In the genomic region with DNA sequence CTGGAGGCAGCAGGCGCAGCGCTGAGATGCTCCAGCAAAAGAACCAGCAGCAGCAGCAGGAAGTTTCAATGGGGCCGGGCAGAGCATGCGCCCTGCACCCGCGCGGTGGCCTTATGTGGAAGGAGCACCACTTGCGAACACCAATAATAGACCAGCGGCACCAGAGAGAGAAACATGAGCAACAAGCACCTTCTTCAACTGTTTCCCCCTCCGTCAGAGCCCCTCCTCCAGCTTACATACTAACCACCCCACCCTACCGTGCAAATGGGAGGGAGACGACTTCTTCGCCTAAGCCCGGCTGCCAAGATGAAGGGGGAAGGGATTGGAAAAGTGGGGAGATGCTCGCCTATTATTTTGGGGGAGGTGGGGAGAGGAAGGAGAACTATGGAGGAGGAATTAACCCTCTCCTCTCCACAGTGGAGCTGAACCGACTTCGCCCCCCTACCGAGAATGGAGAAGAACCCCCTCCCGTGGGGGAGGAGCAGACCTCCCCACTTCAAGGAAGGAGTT, we compare ENCODE assay signal across 8 cellular contexts. TPM values are rescaled to one million over a fixed set of nuclear protein-coding genes. Genes with fewer than 3 reads are reported as not detected.
DNase-seq lines count a peak whose midpoint lies in the region; ATAC-seq and TF ChIP-seq lines count a peak whose summit lies in the region.

No MANE protein-coding gene starts in this region.

- H3K27ac Mint-ChIP-seq in Caco-2 (ENCODE audit: unreplicated experiment) = peak overlapping the region; percentile 77
- peak overlapping the region; percentile 62 for H3K27ac Mint-ChIP-seq in endothelial cell (ENCODE audit: unreplicated experiment)
- peak overlapping the region; percentile 97 for H3K27ac Mint-ChIP-seq in mesothelial cell of epicardium

- H3K27ac ChIP-seq in HUES6 (ENCODE audit: low read depth, low read length) = peak overlapping the region; percentile 97

- DNase-seq in Caco-2 (peak; percentile 93 to 94), NT2/D1 (ENCODE audit: low read depth, low spot score) (peak; percentile 71), endothelial cell (ENCODE audit: low spot score) (peak; percentile 80), mesothelial cell of epicardium (ENCODE audit: low spot score in 2 of 2, unreplicated experiment in 2 of 2) (peak; percentile 63 to 84)
- DNase-seq in activated CD8-positive, alpha-beta memory T cell treated with anti-CD3 and anti-CD28 coated beads, Interleukin-2, amount 50 U/mL, for 24 hours (ENCODE audit: extremely low read depth) = peak; percentile 66
- peak; percentile 50 for DNase-seq in stimulated activated CD8-positive, alpha-beta memory T cell treated with anti-CD3 and anti-CD28 coated beads, Interleukin-15, amount 100 ng/mL, for 24 hours (ENCODE audit: low read depth)

- peaks cover 34% of the 10 kb centered on the region for H3K4me1 ChIP-seq in Caco-2
- no peaks in the 10 kb centered on the region; the same call in 1 of the 2 replicates for H3K4me1 ChIP-seq in HUES6 (ENCODE audit: control insufficient read depth, insufficient read depth, low read length)
- no peaks in the 10 kb centered on the region for H3K4me1 ChIP-seq in NT2/D1 (ENCODE audit: insufficient read depth, insufficient read length)

- no peaks in the 10 kb centered on the region for H3K27me3 Mint-ChIP-seq in Caco-2 (ENCODE audit: insufficient read depth, unreplicated experiment)
- peaks cover 2% of the 10 kb centered on the region for H3K27me3 Mint-ChIP-seq in endothelial cell (ENCODE audit: unreplicated experiment)
- H3K27me3 Mint-ChIP-seq in mesothelial cell of epicardium (ENCODE audit: low read depth) = no peaks in the 10 kb centered on the region

- no TSS peak for BruUV-seq in Caco-2 (replicated peaks; lab: Mats Ljungman, UMichigan)

- TF ChIP-seq CTCF in Caco-2 (IDR thresholded peaks at IDR 0.05; ENCODE audit: insufficient read depth in 1 of 2, low read depth in 1 of 2, low read length in 1 of 2, severe bottlenecking in 1 of 2, unreplicated experiment in 1 of 2) (peak in 1 of 2 experiments; percentile 10), endothelial cell (IDR thresholded peaks at IDR 0.05; ENCODE audit: unreplicated experiment) (no peak), mesothelial cell of epicardium (IDR thresholded peaks at IDR 0.05; ENCODE audit: unreplicated experiment) (no peak)

- CTCF ChIA-PET in Caco-2 (lab: Charles Lee) = interaction anchor here (0.6 to 1.9 kb wide), 3 partner anchors 43 to 175 kb away, joined by 3 to 5 read pairs (median 4); a partner anchor contains a TSS

- H3K4me1 Mint-ChIP-seq in Caco-2 (ENCODE audit: low read depth, unreplicated experiment) (peaks cover 6% of the 10 kb centered on the region), endothelial cell (ENCODE audit: unreplicated experiment) (peaks cover 13% of the 10 kb centered on the region), mesothelial cell of epicardium (peaks cover 29% of the 10 kb centered on the region)

- H3K9me3 Mint-ChIP-seq in Caco-2 (ENCODE audit: unreplicated experiment) (peaks cover 9% of the 10 kb centered on the region), endothelial cell (ENCODE audit: unreplicated experiment) (no peaks in the 10 kb centered on the region), mesothelial cell of epicardium (peaks cover 10% of the 10 kb centered on the region)

- peak; percentile 44 for ATAC-seq in GM21423 (IDR thresholded peaks at IDR 0.05; ENCODE audit: unreplicated experiment)

- intact Hi-C loops in Caco-2 (cut with micrococcal nuclease; ENCODE audit: unreplicated experiment) = loop anchor here (1.0 kb wide), 3 partner anchors 18 to 43 kb away; no protein-coding TSS in a partner anchor

- 0 out of 2 replicates have a peak, but pooled peaks cover 1% of the 10 kb centered on the region for H3K36me3 ChIP-seq in Caco-2 (ENCODE audit: control insufficient read depth, insufficient read depth, low read length)
- H3K36me3 ChIP-seq in HUES6 (ENCODE audit: control insufficient read depth, insufficient read depth, low read length) = peaks cover 3% of the 10 kb centered on the region; the same call in 1 of the 2 replicates
- no peaks in the 10 kb centered on the region for H3K36me3 ChIP-seq in NT2/D1 (ENCODE audit: insufficient read depth, insufficient read length, low read length)

- peak overlapping the region; percentile 84 for H3K4me3 Mint-ChIP-seq in Caco-2 (ENCODE audit: unreplicated experiment)
- H3K4me3 Mint-ChIP-seq in endothelial cell (ENCODE audit: unreplicated experiment) = peak overlapping the region; percentile 92
- peak overlapping the region; percentile 96 for H3K4me3 Mint-ChIP-seq in mesothelial cell of epicardium

- POLR2A ChIA-PET in Caco-2 (lab: Charles Lee) = interaction anchor here (0.6 to 1.6 kb wide), 3 partner anchors 18 to 175 kb away, joined by 3 to 15 read pairs (median 10); a partner anchor contains a TSS

- H3K27me3 ChIP-seq in Caco-2 (replicated peaks; ENCODE audit: control insufficient read depth, insufficient read depth, low read length) (no peaks in the 10 kb centered on the region), HUES6 (ENCODE audit: control insufficient read depth, insufficient read depth, low read length) (no peaks in the 10 kb centered on the region), NT2/D1 (ENCODE audit: insufficient read depth, insufficient read length) (no peaks in the 10 kb centered on the region)

- H3K36me3 Mint-ChIP-seq in Caco-2 (ENCODE audit: insufficient read depth, unreplicated experiment) (peaks cover 23% of the 10 kb centered on the region), endothelial cell (ENCODE audit: low read depth, unreplicated experiment) (peaks cover 15% of the 10 kb centered on the region), mesothelial cell of epicardium (peaks cover 9% of the 10 kb centered on the region)

- H3K9me3 ChIP-seq in Caco-2 = peaks cover 13% of the 10 kb centered on the region
- H3K9me3 ChIP-seq in HUES6 (ENCODE audit: control insufficient read depth, insufficient read depth, low read depth, low read length) = peaks cover 11% of the 10 kb centered on the region; the same call in 1 of the 2 replicates
- peaks cover 16% of the 10 kb centered on the region; the same call in 1 of the 2 replicates for H3K9me3 ChIP-seq in NT2/D1 (ENCODE audit: insufficient read depth, low read length)

- H3K4me3 ChIP-seq in Caco-2 (ENCODE audit: low read depth, low read length) (peak overlapping the region; percentile 100), HUES6 (ENCODE audit: low read depth, low read length) (peak overlapping the region; percentile 94), NT2/D1 (ENCODE audit: insufficient read length, low read depth) (peak overlapping the region; percentile 91)

- peak overlapping the region; percentile 97 for H3K9ac ChIP-seq in HUES6 (ENCODE audit: low read length)
- peak overlapping the region; percentile 96 for H3K9ac ChIP-seq in NT2/D1 (ENCODE audit: insufficient read length, low read depth)

RNA-seq across cellular contexts. Expression of a gene that starts 1.1 kb away (rescaled TPM):
- total RNA-seq in Caco-2 (2022) = 108 and 121 TPM in 2 replicates
- 73.7 TPM for total RNA-seq in endothelial cell (ENCODE audit: unreplicated experiment)
- 104 to 109 TPM (median 105 TPM) in 3 replicates for total RNA-seq in mesothelial cell of epicardium

RNA-seq across cellular contexts. Expression of a gene that starts 1.5 kb away (rescaled TPM):
- total RNA-seq in Caco-2 (2022) (87.7 and 89.7 TPM in 2 replicates), endothelial cell (ENCODE audit: unreplicated experiment) (24.7 TPM), mesothelial cell of epicardium (26.7 to 30.0 TPM (median 27.2 TPM) in 3 replicates)

Comparison
In these comparisons a context has a peak if more than half of its experiments do, and no peak if none do; other contexts are left out.
1. Peak in every context shown above with its lines: DNase-seq, ATAC-seq, H3K4me3 ChIP-seq and H3K27ac ChIP-seq.